15 cellular contexts compared by ENCODE assay signal in the genomic region with DNA sequence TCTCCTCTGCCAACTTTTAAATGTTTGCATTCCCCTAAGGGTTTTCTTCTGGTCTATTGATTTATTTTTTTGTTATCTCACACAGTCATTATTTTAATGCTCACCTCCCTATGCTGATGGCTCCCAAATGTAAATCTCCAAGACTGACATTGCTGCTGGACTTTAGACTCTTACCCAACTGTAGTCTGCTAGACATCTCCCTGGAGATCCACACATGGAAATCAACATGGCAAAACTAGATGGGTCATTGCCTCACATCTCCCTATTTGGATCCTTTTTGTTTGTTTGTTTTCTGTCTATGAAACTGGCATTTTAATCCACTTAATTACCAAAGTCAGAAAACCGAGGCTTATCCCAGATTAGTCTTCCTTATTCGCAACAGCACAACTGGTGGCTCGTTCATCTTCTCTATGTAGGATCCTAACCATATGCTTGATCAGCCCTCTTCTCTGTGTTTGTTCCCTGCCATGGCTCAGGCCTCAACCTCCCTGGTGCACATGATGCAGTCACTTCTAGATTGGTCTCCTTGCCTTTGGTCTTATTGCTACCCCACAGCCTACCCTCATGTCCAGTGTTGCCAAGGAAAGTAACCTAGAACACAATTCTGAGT. TPM values are rescaled to one million over a fixed set of nuclear protein-coding genes. Genes with fewer than 3 reads are reported as not detected.
A peak's percentile ranks its signal among the peaks of the same experiment; 100 is the strongest.
DNase-seq lines count a peak whose midpoint lies in the region; ATAC-seq, FAIRE-seq and TF ChIP-seq lines count a peak whose summit lies in the region.
"Had no signal": no experiment of that assay in that cellular context is flagged by ENCODE, and none has a peak within 500 bp of the region (broad histone marks: within the 10 kb centered on the region; RNA-seq: fewer than 3 reads in every experiment).

No MANE protein-coding gene starts in this region.

- no peak for TF ChIP-seq RAD21 in HepG2 (CRISPR knock-in tag; IDR thresholded peaks at IDR 0.05)

- intact Hi-C loops in HepG2 (cut with micrococcal nuclease; ENCODE audit: unreplicated experiment), result no loop called here
- intact Hi-C loops in lower leg skin (cut with DNase I; ENCODE audit: low total_unique reads), result no loop called here
- intact Hi-C loops in ascending aorta (cut with DNase I), result loop anchor here (10.0 kb wide), 1 partner anchor 1175 kb away; no protein-coding TSS in a partner anchor

- FAIRE-seq in HepG2 (lab: Jason Lieb, UNC), result no peak
- FAIRE-seq: A204.1 had no signal

- H3K9me3 ChIP-seq in BLaER1 treated with 17β-estradiol and CSF1 and Interleukin-3, amounts not matched to agents 10 nM and 100 nM (replicated peaks in 1 of 11), result peaks cover 0 to 9% (median 0%) of the 10 kb centered on the region in 11 experiments; a peak in 3 of 22 replicates
- no peaks in the 10 kb centered on the region for H3K9me3 ChIP-seq in HepG2 (ENCODE audit: low read length)
- no peaks in the 10 kb centered on the region for H3K9me3 ChIP-seq in ascending aorta
- no peaks in the 10 kb centered on the region for H3K9me3 ChIP-seq in Peyer's patch

- no peak for TF ChIP-seq POLR2A in HepG2 (IDR thresholded peaks at IDR 0.05; ENCODE audit: insufficient read depth in 1 of 2, low read depth in 2 of 2, low read length in 2 of 2)
- TF ChIP-seq POLR2A in lower leg skin (IDR thresholded peaks at IDR 0.05), result no peak
- TF ChIP-seq POLR2A in Peyer's patch (IDR thresholded peaks at IDR 0.05), result no peak

- TF ChIP-seq CTCF in HepG2 (CRISPR knock-in tag; IDR thresholded peaks at IDR 0.05) (no peak), mesothelial cell of epicardium (IDR thresholded peaks at IDR 0.05; ENCODE audit: unreplicated experiment) (no peak), lower leg skin (IDR thresholded peaks at IDR 0.05) (no peak), ascending aorta (IDR thresholded peaks at IDR 0.05) (no peak), Peyer's patch (IDR thresholded peaks at IDR 0.05) (no peak)

- no peak overlapping the region for H3K4me3 Mint-ChIP-seq in mesothelial cell of epicardium

- POLR2A ChIA-PET in HepG2 (lab: Yijun Ruan, JAX), result no interaction called here

- H3K79me2 ChIP-seq in HepG2 (ENCODE audit: insufficient read depth, low read length), result no peaks in the 10 kb centered on the region

- no peak overlapping the region for H3K27ac Mint-ChIP-seq in mesothelial cell of epicardium

- TF ChIP-seq EP300 in HepG2 (IDR thresholded peaks at IDR 0.05; ENCODE audit: low read depth in 2 of 2, low read length in 2 of 2) (0 out of 4 replicates have a peak, but pooled peaks of 1 of the 2 experiments have one; percentile 22), HepG2 (CRISPR knock-in tag; IDR thresholded peaks at IDR 0.05; ENCODE audit: borderline replicate concordance) (no peak)

- ATAC-seq in HepG2, result no peak; the same call in 2 of the 3 replicates

- H3K4me2 ChIP-seq in BLaER1 treated with 17β-estradiol and CSF1 and Interleukin-3, amounts not matched to agents 10 nM and 100 nM, result peak overlapping the region in 8 of 11 experiments; percentile 59 to 91 (median 84); a peak in 14 of 22 replicates
- H3K4me2 ChIP-seq in HepG2 (ENCODE audit: low read depth, low read length), result no peak overlapping the region
- H3K4me2 ChIP-seq: KMS-11 had no signal

- H3K36me3 Mint-ChIP-seq in mesothelial cell of epicardium, result no peaks in the 10 kb centered on the region

- DNase-seq in HT-29 (ENCODE audit: low spot score) (peak; percentile 49), NCI-H82 (lab: John Stamatoyannopoulos, UW) (peak; percentile 91), HepG2 (ENCODE audit: low spot score) (peak; percentile 30), mesothelial cell of epicardium (ENCODE audit: low spot score in 2 of 2, unreplicated experiment in 2 of 2) (no peak), lower leg skin (ENCODE audit: low spot score in 2 of 2) (no peak), ascending aorta (ENCODE audit: low spot score in 2 of 2) (no peak), Peyer's patch (no peak)
- DNase-seq: C1 segment of cervical spinal cord, DMS 273 treated with DMSO at 0.1 percent for 48 hours, GM23248, HCEC 1CT, NCI-H1694 had no signal

- no peak overlapping the region for H2AFZ ChIP-seq in HepG2 (ENCODE audit: low read length)
- H2AFZ ChIP-seq: GM23248 had no signal

- no peaks in the 10 kb centered on the region for H3K36me3 ChIP-seq in BLaER1 treated with 17β-estradiol and CSF1 and Interleukin-3, amounts not matched to agents 10 nM and 100 nM
- no peaks in the 10 kb centered on the region for H3K36me3 ChIP-seq in HepG2 (replicated peaks in 1 of 2; ENCODE audit: control insufficient read depth in 1 of 2, insufficient read depth in 2 of 2, low read length in 2 of 2)
- H3K36me3 ChIP-seq in ascending aorta, result no peaks in the 10 kb centered on the region
- H3K36me3 ChIP-seq in Peyer's patch, result no peaks in the 10 kb centered on the region

- no peak overlapping the region for H3K4me3 ChIP-seq in BLaER1 treated with 17β-estradiol and CSF1 and Interleukin-3, amounts not matched to agents 10 nM and 100 nM
- H3K4me3 ChIP-seq in HepG2 (replicated peaks in 1 of 3; ENCODE audit: insufficient read depth in 1 of 3, low read depth in 2 of 3, low read length in 3 of 3) (no peak overlapping the region), lower leg skin (ENCODE audit: low read depth, poor library complexity, severe bottlenecking) (no peak overlapping the region), ascending aorta (no peak overlapping the region), Peyer's patch (no peak overlapping the region)
- H3K4me3 ChIP-seq: GM23248 had no signal

- no peak overlapping the region for H3K9ac ChIP-seq in BLaER1 treated with 17β-estradiol and CSF1 and Interleukin-3, amounts not matched to agents 10 nM and 100 nM
- no peak overlapping the region for H3K9ac ChIP-seq in HepG2 (ENCODE audit: insufficient read depth, low read depth, low read length)
- H3K9ac ChIP-seq: GM23248, KMS-11 had no signal

- H3K27me3 Mint-ChIP-seq in mesothelial cell of epicardium (ENCODE audit: low read depth), result no peaks in the 10 kb centered on the region

- in situ Hi-C loops in HepG2 (cut with HindIII; ENCODE audit: extremely low pct_ligation_motif_present, low pct_unique_long_range_greater_than_20kb), result no loop called here

- H3K9me3 Mint-ChIP-seq in mesothelial cell of epicardium, result peaks cover 5% of the 10 kb centered on the region

- no TSS peak for BruUV-seq in HepG2 (replicated peaks; lab: Mats Ljungman, UMichigan)

- no peaks in the 10 kb centered on the region for H3K4me1 Mint-ChIP-seq in mesothelial cell of epicardium

- WGBS in HepG2 (ENCODE audit: low lambda C conversion rate), result 63% methylated on average over 3 of the region's 3 CpGs
- 89 to 93% methylated on average over 3 of the region's 3 CpGs for WGBS in lower leg skin, 2 donors

- CTCF ChIA-PET in HepG2 (lab: Yijun Ruan, JAX; ENCODE audit: low intra/inter-chr PET ratio, low total read pairs), result no interaction called here

- H4K20me1 ChIP-seq in BLaER1 treated with 17β-estradiol and CSF1 and Interleukin-3, amounts not matched to agents 10 nM and 100 nM, result no peaks in the 10 kb centered on the region
- no peaks in the 10 kb centered on the region for H4K20me1 ChIP-seq in HepG2 (ENCODE audit: insufficient read depth, low read length)

- H3K27ac ChIP-seq in BLaER1 treated with 17β-estradiol and CSF1 and Interleukin-3, amounts not matched to agents 10 nM and 100 nM, result peak overlapping the region in 1 of 11 experiments; percentile 3; a peak in 1 of 22 replicates
- H3K27ac ChIP-seq in HepG2 (ENCODE audit: extremely low read length, insufficient read depth, low read length) (no peak overlapping the region), ascending aorta (no peak overlapping the region), Peyer's patch (no peak overlapping the region)
- H3K27ac ChIP-seq: GM23248, KMS-11 had no signal

- H3K4me1 ChIP-seq in BLaER1 treated with 17β-estradiol and CSF1 and Interleukin-3, amounts not matched to agents 10 nM and 100 nM, result peaks cover 17 to 37% (median 33%) of the 10 kb centered on the region in 10 experiments
- H3K4me1 ChIP-seq in HepG2 (ENCODE audit: insufficient read depth, low read length) (peaks cover 13% of the 10 kb centered on the region), ascending aorta (no peaks in the 10 kb centered on the region), Peyer's patch (no peaks in the 10 kb centered on the region)

- H3K27me3 ChIP-seq in BLaER1 treated with 17β-estradiol and CSF1 and Interleukin-3, amounts not matched to agents 10 nM and 100 nM, result peaks cover 0 to 19% (median 0%) of the 10 kb centered on the region in 11 experiments; a peak in 2 of 22 replicates
- H3K27me3 ChIP-seq in HepG2 (ENCODE audit: control insufficient read depth in 1 of 2, insufficient read depth in 2 of 2, low read length in 2 of 2) (peaks cover 0 to 3% of the 10 kb centered on the region in 2 experiments; a peak in 1 of 5 replicates), ascending aorta (no peaks in the 10 kb centered on the region), Peyer's patch (no peaks in the 10 kb centered on the region)

RNA-seq across cellular contexts. Expression of gene SC5D, which starts 37.3 kb away (rescaled TPM):
- 26.3 and 30.0 TPM in 2 replicates for total RNA-seq in HT-29 (2014; rRNA removed; shearing (Covaris generic))
- total RNA-seq in HepG2 (2016; rRNA removed; fragmentation: Illumina TruSeq; extraction: Trizol), result 48.6 and 84.4 TPM in 2 replicates
- total RNA-seq in HepG2 (2016; cell fraction: cytosol; rRNA removed; fragmentation: Illumina TruSeq; extraction: Trizol; ENCODE audit: low read depth), result 9.4 and 11.7 TPM in 2 replicates
- total RNA-seq in HepG2 (2016; cell fraction: insoluble cytoplasmic fraction; rRNA removed; fragmentation: Illumina TruSeq; extraction: Trizol), result 49.0 and 80.4 TPM in 2 replicates
- 18.2 and 23.9 TPM in 2 replicates for total RNA-seq in HepG2 (2016; cell fraction: membrane; rRNA removed; fragmentation: Illumina TruSeq; extraction: Trizol)
- 88.0 and 105 TPM in 2 replicates for total RNA-seq in HepG2 (2016; cell fraction: nucleus; rRNA removed; fragmentation: Illumina TruSeq; extraction: Trizol)
- 155 and 186 TPM in 2 replicates for polyA plus RNA-seq in HepG2 (2011; rRNA removed)
- polyA plus RNA-seq in HepG2 (2011; cell fraction: cytosol; rRNA removed), result 29.9 and 67.8 TPM in 2 replicates
- polyA plus RNA-seq in HepG2 (2011; cell fraction: nucleus; rRNA removed), result 12.9 and 36.4 TPM in 2 replicates
- polyA plus RNA-seq in HepG2 (2012), result 147 and 186 TPM in 2 replicates
- polyA plus RNA-seq in HepG2 (2016; cell fraction: cytosol; fragmentation: Illumina TruSeq; extraction: Trizol; ENCODE audit: low read depth), result 8.7 and 9.0 TPM in 2 replicates
- polyA plus RNA-seq in HepG2 (2016; cell fraction: insoluble cytoplasmic fraction; fragmentation: Illumina TruSeq; extraction: Trizol; ENCODE audit: low read depth), result 58.1 and 58.6 TPM in 2 replicates
- polyA plus RNA-seq in HepG2 (2016; cell fraction: membrane; fragmentation: Illumina TruSeq; extraction: Trizol; ENCODE audit: low read depth), result 16.3 and 18.5 TPM in 2 replicates
- polyA plus RNA-seq in HepG2 (2016; cell fraction: nucleus; fragmentation: Illumina TruSeq; extraction: Trizol; ENCODE audit: insufficient read depth, low read depth), result 135 and 141 TPM in 2 replicates
- polyA minus RNA-seq in HepG2 (2011; rRNA and poly(A)+ RNA removed; ENCODE audit: low replicate concordance), result 28.6 and 108 TPM in 2 replicates
- 100 and 145 TPM in 2 replicates for polyA minus RNA-seq in HepG2 (2011; cell fraction: cytosol; rRNA and poly(A)+ RNA removed)
- polyA minus RNA-seq in HepG2 (2011; cell fraction: nucleus; rRNA and poly(A)+ RNA removed), result 50.2 and 78.9 TPM in 2 replicates
- total RNA-seq in mesothelial cell of epicardium, result 48.8 to 54.1 TPM (median 51.4 TPM) in 3 replicates
- total RNA-seq in lower leg skin, result 10 to 100 TPM; 13.6 to 36.2 (median 33.4) TPM
- total RNA-seq in ascending aorta, result 18.8 TPM
- total RNA-seq in Peyer's patch, result 10 to 100 TPM; 25.6 to 63.6 (median 37.7) TPM

Comparison
In these comparisons a context has a peak if more than half of its experiments do, and no peak if none do; other contexts are left out.
1. DNase-seq: peak in HT-29 (single experiment), NCI-H82 (single experiment) and HepG2 (single experiment); none in mesothelial cell of epicardium (0 of 2), lower leg skin (0 of 2), ascending aorta (0 of 2) and Peyer's patch (0 of 3).